In the genomic region with DNA sequence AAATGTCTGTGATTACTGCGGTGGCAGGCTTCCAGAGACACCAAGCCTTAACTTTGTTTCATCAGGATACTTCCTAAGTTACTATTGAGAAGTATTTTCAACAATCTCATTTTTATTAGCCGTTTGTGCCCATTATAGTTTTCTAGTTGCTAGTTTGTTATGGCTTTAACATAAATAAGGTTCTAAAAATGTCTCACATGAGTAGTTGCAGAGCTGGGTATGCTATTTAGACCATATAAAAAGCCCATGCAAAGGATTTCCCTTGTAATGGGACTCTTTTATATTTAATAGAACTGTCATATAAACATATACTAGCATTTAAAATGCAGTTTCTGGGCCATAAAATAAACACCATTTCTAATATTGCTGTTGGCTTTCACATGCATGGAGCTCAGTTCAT, we compare ENCODE assay signal across 28 cellular contexts.
"Had no signal": no experiment of that assay in that cellular context is flagged by ENCODE, and none has a peak within 500 bp of the region (broad histone marks: within the 10 kb centered on the region; RNA-seq: fewer than 3 reads in every experiment).

No MANE protein-coding gene starts in this region.

- H3K36me3 Mint-ChIP-seq: activated naive CD4-positive, alpha-beta T cell treated with anti-CD3 and anti-CD28 coated beads, Interleukin-2, amount 10 ng/mL, durations not matched to agents 7 days and 5 days; activated naive CD8-positive, alpha-beta T cell; brain had no signal

- H3K27me3 Mint-ChIP-seq: activated CD4-positive, alpha-beta T cell treated with anti-CD3 and anti-CD28 coated beads, Interleukin-2, amount 10 ng/mL, durations not matched to agents 7 days and 5 days; activated naive CD4-positive, alpha-beta T cell treated with anti-CD3 and anti-CD28 coated beads, Interleukin-2, amount 10 ng/mL, durations not matched to agents 7 days and 5 days; activated naive CD8-positive, alpha-beta T cell; brain had no signal

- H3K4me2 ChIP-seq: SK-N-SH had no signal

- ATAC-seq: activated CD4-positive, alpha-beta T cell treated with anti-CD3 and anti-CD28 coated beads for 36 hours; activated CD4-positive, CD25-positive, alpha-beta regulatory T cell treated with anti-CD3 and anti-CD28 coated beads, Interleukin-2, amount 50 U/mL, for 24 hours; activated naive CD8-positive, alpha-beta T cell treated with anti-CD3 and anti-CD28 coated beads, Interleukin-2, amount 50 U/mL, for 24 hours; activated T-cell treated with anti-CD3 and anti-CD28 coated beads, Interleukin-2, amount 50 U/mL, for 4 hours; PC-3 had no signal

- H3K27ac Mint-ChIP-seq: activated CD4-positive, alpha-beta T cell treated with anti-CD3 and anti-CD28 coated beads for 36 hours; activated CD4-positive, alpha-beta T cell treated with anti-CD3 and anti-CD28 coated beads, Interleukin-2, amount 10 ng/mL, durations not matched to agents 7 days and 5 days; activated naive CD4-positive, alpha-beta T cell treated with anti-CD3 and anti-CD28 coated beads, Interleukin-2, amount 10 ng/mL, durations not matched to agents 7 days and 5 days; activated naive CD8-positive, alpha-beta T cell; activated naive CD8-positive, alpha-beta T cell treated with anti-CD3 and anti-CD28 coated beads, Interleukin-2, amount 50 U/mL, for 24 hours; activated T-helper 1 cell treated with anti-CD3 and anti-CD28 coated beads, Interleukin-12 subunit alpha, Interleukin-12 subunit beta, Interleukin-2, Interleukin-4 antibody, amounts not matched to agents 30 ng/mL and 10 ng/mL and 1 ng/mL, durations not matched to agents 14 hours and 24 hours and 36 hours; brain; T-helper 1 cell treated with Interleukin-12 subunit alpha and Interleukin-12 subunit beta and Interleukin-4 antibody, amounts not matched to agents 30 μg/mL and 1 μg/mL, for 36 hours; T-helper 2 cell treated with Interferon-gamma antibody and Interleukin-4, amounts not matched to agents 5 μg/mL and 100 μg/mL, for 36 hours had no signal

- H3K36me3 ChIP-seq: Peyer's patch, SJSA1 had no signal

- H3K9me3 ChIP-seq: Peyer's patch, SJSA1, SK-N-SH had no signal

- H3K4me1 Mint-ChIP-seq: activated CD4-positive, alpha-beta T cell treated with anti-CD3 and anti-CD28 coated beads for 36 hours; activated CD4-positive, alpha-beta T cell treated with anti-CD3 and anti-CD28 coated beads, Interleukin-2, amount 10 ng/mL, durations not matched to agents 7 days and 5 days; activated naive CD4-positive, alpha-beta T cell treated with anti-CD3 and anti-CD28 coated beads, Interleukin-2, amount 10 ng/mL, durations not matched to agents 7 days and 5 days; activated naive CD8-positive, alpha-beta T cell treated with anti-CD3 and anti-CD28 coated beads, Interleukin-2, amount 50 U/mL, for 24 hours had no signal

- DNase-seq: activated CD4-positive, alpha-beta T cell treated with anti-CD3 and anti-CD28 coated beads for 36 hours; activated CD4-positive, alpha-beta T cell treated with anti-CD3 and anti-CD28 coated beads, Interleukin-2, amount 10 ng/mL, durations not matched to agents 7 days and 5 days; activated CD4-positive, alpha-beta T cell treated with anti-CD3 and anti-CD28 coated beads, Interleukin-2, amount 50 U/mL, for 48 hours; activated CD8-positive, alpha-beta memory T cell treated with anti-CD3 and anti-CD28 coated beads, Interleukin-2, amount 50 U/mL, for 4 hours; activated naive CD4-positive, alpha-beta T cell treated with anti-CD3 and anti-CD28 coated beads, Interleukin-2, amount 10 ng/mL, durations not matched to agents 7 days and 5 days; activated naive CD8-positive, alpha-beta T cell treated with anti-CD3 and anti-CD28 coated beads, Interleukin-2, amount 50 U/mL, for 24 hours; activated T-cell treated with anti-CD3 and anti-CD28 coated beads for 4 hours; activated T-cell treated with anti-CD3 and anti-CD28 coated beads, Interleukin-2, amount 50 U/mL, for 4 hours; anterior cingulate cortex; central memory CD4-positive, alpha-beta T cell; NCI-H1436 treated with DMSO at 0.1 percent for 48 hours; NCI-H2029; NCI-H345; NCI-H524 treated with DMSO at 0.1 percent for 48 hours; PC-3; Peyer's patch; RPMI8226; SHP77 treated with DMSO at 0.1 percent for 48 hours; SK-N-SH had no signal

- H3K27ac ChIP-seq: Peyer's patch, SJSA1 had no signal

- H3K27me3 ChIP-seq: Peyer's patch, SJSA1 had no signal

- FAIRE-seq: bronchial epithelial cell, TTC549 had no signal

- H3K9me2 ChIP-seq: SK-N-SH had no signal

- H3K4me3 ChIP-seq: Peyer's patch, SJSA1 had no signal

- H3K9me3 Mint-ChIP-seq: activated CD4-positive, alpha-beta T cell treated with anti-CD3 and anti-CD28 coated beads, Interleukin-2, amount 10 ng/mL, durations not matched to agents 7 days and 5 days; activated naive CD4-positive, alpha-beta T cell treated with anti-CD3 and anti-CD28 coated beads, Interleukin-2, amount 10 ng/mL, durations not matched to agents 7 days and 5 days; activated naive CD8-positive, alpha-beta T cell treated with anti-CD3 and anti-CD28 coated beads, Interleukin-2, amount 50 U/mL, for 24 hours; activated T-cell treated with anti-CD3 and anti-CD28 coated beads, Interleukin-2, amount 50 U/mL, for 4 hours; activated T-helper 1 cell treated with anti-CD3 and anti-CD28 coated beads, Interleukin-12 subunit alpha, Interleukin-12 subunit beta, Interleukin-2, Interleukin-4 antibody, amounts not matched to agents 30 ng/mL and 10 ng/mL and 1 ng/mL, durations not matched to agents 14 hours and 24 hours and 36 hours; brain; T-helper 1 cell treated with Interleukin-12 subunit alpha and Interleukin-12 subunit beta and Interleukin-4 antibody, amounts not matched to agents 30 μg/mL and 1 μg/mL, for 36 hours; T-helper 2 cell treated with Interferon-gamma antibody and Interleukin-4, amounts not matched to agents 5 μg/mL and 100 μg/mL, for 36 hours had no signal

- H3K9ac ChIP-seq: SK-N-SH had no signal

- H3K4me1 ChIP-seq: Peyer's patch had no signal

- H3K4me3 Mint-ChIP-seq: activated CD4-positive, alpha-beta T cell treated with anti-CD3 and anti-CD28 coated beads for 36 hours; activated CD4-positive, alpha-beta T cell treated with anti-CD3 and anti-CD28 coated beads, Interleukin-2, amount 10 ng/mL, durations not matched to agents 7 days and 5 days; activated naive CD4-positive, alpha-beta T cell treated with anti-CD3 and anti-CD28 coated beads, Interleukin-2, amount 10 ng/mL, durations not matched to agents 7 days and 5 days; activated naive CD8-positive, alpha-beta T cell; activated naive CD8-positive, alpha-beta T cell treated with anti-CD3 and anti-CD28 coated beads, Interleukin-2, amount 50 U/mL, for 24 hours; activated T-cell treated with anti-CD3 and anti-CD28 coated beads, Interleukin-2, amount 50 U/mL, for 4 hours; activated T-helper 1 cell treated with anti-CD3 and anti-CD28 coated beads, Interleukin-12 subunit alpha, Interleukin-12 subunit beta, Interleukin-2, Interleukin-4 antibody, amounts not matched to agents 30 ng/mL and 10 ng/mL and 1 ng/mL, durations not matched to agents 14 hours and 24 hours and 36 hours; brain; T-helper 1 cell treated with Interleukin-12 subunit alpha and Interleukin-12 subunit beta and Interleukin-4 antibody, amounts not matched to agents 30 μg/mL and 1 μg/mL, for 36 hours; T-helper 2 cell treated with Interferon-gamma antibody and Interleukin-4, amounts not matched to agents 5 μg/mL and 100 μg/mL, for 36 hours had no signal
